Comparison of ENCODE assay signal across 1 cellular context in genomic region chr3:150215616-150216015, GRCh38.
TF ChIP-seq lines count a peak whose summit lies in the region.

No MANE protein-coding gene starts in this region.

TF ChIP-seq in H1, 55 proteins besides CTCF, POLR2A, EP300 and RAD21:
- TF ChIP-seq POLR2AphosphoS5 (IDR thresholded peaks at IDR 0.05; ENCODE audit: low read depth, low read length) = no peak
- TF ChIP-seq SIX5 (IDR thresholded peaks at IDR 0.05; ENCODE audit: low read depth, low read length) = no peak
- TF ChIP-seq YY1 (IDR thresholded peaks at IDR 0.05; ENCODE audit: low read depth, low read length) = no peak
- no peak for TF ChIP-seq SIN3A (conservative IDR thresholded peaks at IDR 0.05 in 1 of 2, IDR thresholded peaks at IDR 0.05 in 1 of 2; ENCODE audit: low read depth in 1 of 2, low read length in 2 of 2)
- no peak for TF ChIP-seq BRCA1 (IDR thresholded peaks at IDR 0.05; ENCODE audit: low read depth, low read length)
- TF ChIP-seq PHF8 (conservative IDR thresholded peaks at IDR 0.05; ENCODE audit: low read depth, low read length) = no peak
- no peak for TF ChIP-seq SUZ12 (IDR thresholded peaks at IDR 0.05; ENCODE audit: low read length)
- no peak for TF ChIP-seq RXRA (IDR thresholded peaks at IDR 0.05; ENCODE audit: insufficient read depth, low read depth, low read length)
- no peak for TF ChIP-seq SAP30 (IDR thresholded peaks at IDR 0.05; ENCODE audit: insufficient read depth, insufficient replicate concordance, low read length)
- no peak for TF ChIP-seq TEAD4 (IDR thresholded peaks at IDR 0.05; ENCODE audit: low read depth, low read length)
- no peak for TF ChIP-seq KDM4A (IDR thresholded peaks at IDR 0.05; ENCODE audit: low read depth, low read length, severe bottlenecking)
- no peak for TF ChIP-seq SRF (IDR thresholded peaks at IDR 0.05; ENCODE audit: low read depth, low read length)
- TF ChIP-seq, protein P1, sequence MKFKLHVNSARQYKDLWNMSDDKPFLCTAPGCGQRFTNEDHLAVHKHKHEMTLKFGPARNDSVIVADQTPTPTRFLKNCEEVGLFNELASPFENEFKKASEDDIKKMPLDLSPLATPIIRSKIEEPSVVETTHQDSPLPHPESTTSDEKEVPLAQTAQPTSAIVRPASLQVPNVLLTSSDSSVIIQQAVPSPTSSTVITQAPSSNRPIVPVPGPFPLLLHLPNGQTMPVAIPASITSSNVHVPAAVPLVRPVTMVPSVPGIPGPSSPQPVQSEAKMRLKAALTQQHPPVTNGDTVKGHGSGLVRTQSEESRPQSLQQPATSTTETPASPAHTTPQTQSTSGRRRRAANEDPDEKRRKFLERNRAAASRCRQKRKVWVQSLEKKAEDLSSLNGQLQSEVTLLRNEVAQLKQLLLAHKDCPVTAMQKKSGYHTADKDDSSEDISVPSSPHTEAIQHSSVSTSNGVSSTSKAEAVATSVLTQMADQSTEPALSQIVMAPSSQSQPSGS (IDR thresholded peaks at IDR 0.05; ENCODE audit: low read length) = no peak
- TF ChIP-seq, protein P2, sequence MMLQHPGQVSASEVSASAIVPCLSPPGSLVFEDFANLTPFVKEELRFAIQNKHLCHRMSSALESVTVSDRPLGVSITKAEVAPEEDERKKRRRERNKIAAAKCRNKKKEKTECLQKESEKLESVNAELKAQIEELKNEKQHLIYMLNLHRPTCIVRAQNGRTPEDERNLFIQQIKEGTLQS (IDR thresholded peaks at IDR 0.05; ENCODE audit: insufficient read depth, low read depth, low read length) = no peak
- no peak for TF ChIP-seq GTF2F1 (IDR thresholded peaks at IDR 0.05; ENCODE audit: borderline replicate concordance, low read depth, low read length)
- TF ChIP-seq TAF7 (optimal IDR thresholded peaks at IDR 0.05; ENCODE audit: borderline replicate concordance, low read depth, low read length) = no peak
- TF ChIP-seq, protein P3, sequence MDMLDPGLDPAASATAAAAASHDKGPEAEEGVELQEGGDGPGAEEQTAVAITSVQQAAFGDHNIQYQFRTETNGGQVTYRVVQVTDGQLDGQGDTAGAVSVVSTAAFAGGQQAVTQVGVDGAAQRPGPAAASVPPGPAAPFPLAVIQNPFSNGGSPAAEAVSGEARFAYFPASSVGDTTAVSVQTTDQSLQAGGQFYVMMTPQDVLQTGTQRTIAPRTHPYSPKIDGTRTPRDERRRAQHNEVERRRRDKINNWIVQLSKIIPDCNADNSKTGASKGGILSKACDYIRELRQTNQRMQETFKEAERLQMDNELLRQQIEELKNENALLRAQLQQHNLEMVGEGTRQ (IDR thresholded peaks at IDR 0.05; ENCODE audit: low read length) = no peak
